In the genomic region with DNA sequence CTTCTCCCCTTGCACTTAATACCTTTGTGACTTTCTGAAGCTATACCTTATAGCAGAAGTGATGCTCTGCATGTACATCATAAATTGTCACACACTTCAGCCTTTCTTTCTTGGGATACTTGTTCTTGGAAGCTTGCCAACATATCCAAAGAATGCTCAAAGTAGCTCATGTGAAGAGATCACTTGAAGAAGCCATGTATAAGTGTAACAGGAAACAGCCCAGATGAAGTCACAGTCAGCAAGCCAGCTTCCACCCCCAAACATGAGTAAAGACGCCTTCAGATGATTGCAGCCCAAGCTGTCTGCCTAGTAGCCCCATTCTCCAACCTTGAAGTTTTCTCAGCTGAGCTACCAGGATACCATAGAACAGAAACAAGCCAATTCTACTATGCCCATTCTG, we compare ENCODE assay signal across 14 cellular contexts.
"Had no signal": no experiment of that assay in that cellular context is flagged by ENCODE, and none has a peak within 500 bp of the region (broad histone marks: within the 10 kb centered on the region; RNA-seq: fewer than 3 reads in every experiment).

No MANE protein-coding gene starts in this region.

- ATAC-seq: activated naive CD8-positive, alpha-beta T cell treated with anti-CD3 and anti-CD28 coated beads, Interleukin-2, amount 50 U/mL, for 24 hours; effector memory CD8-positive, alpha-beta T cell; left cardiac atrium; lower lobe of right lung; pancreas had no signal

- H3K4me1 ChIP-seq: lower lobe of right lung, pancreas had no signal

- DNase-seq: activated CD4-positive, alpha-beta T cell treated with anti-CD3 and anti-CD28 coated beads for 4 hours; activated naive CD4-positive, alpha-beta T cell treated with Interleukin-2 at 50 U/mL for 16 hours; activated naive CD8-positive, alpha-beta T cell treated with anti-CD3 and anti-CD28 coated beads, Interleukin-2, amount 50 U/mL, for 24 hours; effector memory CD8-positive, alpha-beta T cell; glutamatergic neuron; left cardiac atrium; lower lobe of right lung; midbrain; pancreas; small intestine; stomach had no signal

- FAIRE-seq: astrocyte, pancreas, small intestine had no signal

- H3K27ac ChIP-seq: lower lobe of right lung, neural progenitor cell, pancreas, stomach, thoracic aorta had no signal

- H3K4me3 ChIP-seq: lower lobe of right lung, neural progenitor cell, pancreas, stomach, thoracic aorta had no signal

- H3K9me3 ChIP-seq: lower lobe of right lung, pancreas, stomach, thoracic aorta had no signal

- H3K36me3 ChIP-seq: lower lobe of right lung, neural progenitor cell, pancreas, stomach, thoracic aorta had no signal

- H3K27me3 ChIP-seq: neural progenitor cell, pancreas, stomach had no signal
